2 cellular contexts compared by ENCODE assay signal in the genomic region with DNA sequence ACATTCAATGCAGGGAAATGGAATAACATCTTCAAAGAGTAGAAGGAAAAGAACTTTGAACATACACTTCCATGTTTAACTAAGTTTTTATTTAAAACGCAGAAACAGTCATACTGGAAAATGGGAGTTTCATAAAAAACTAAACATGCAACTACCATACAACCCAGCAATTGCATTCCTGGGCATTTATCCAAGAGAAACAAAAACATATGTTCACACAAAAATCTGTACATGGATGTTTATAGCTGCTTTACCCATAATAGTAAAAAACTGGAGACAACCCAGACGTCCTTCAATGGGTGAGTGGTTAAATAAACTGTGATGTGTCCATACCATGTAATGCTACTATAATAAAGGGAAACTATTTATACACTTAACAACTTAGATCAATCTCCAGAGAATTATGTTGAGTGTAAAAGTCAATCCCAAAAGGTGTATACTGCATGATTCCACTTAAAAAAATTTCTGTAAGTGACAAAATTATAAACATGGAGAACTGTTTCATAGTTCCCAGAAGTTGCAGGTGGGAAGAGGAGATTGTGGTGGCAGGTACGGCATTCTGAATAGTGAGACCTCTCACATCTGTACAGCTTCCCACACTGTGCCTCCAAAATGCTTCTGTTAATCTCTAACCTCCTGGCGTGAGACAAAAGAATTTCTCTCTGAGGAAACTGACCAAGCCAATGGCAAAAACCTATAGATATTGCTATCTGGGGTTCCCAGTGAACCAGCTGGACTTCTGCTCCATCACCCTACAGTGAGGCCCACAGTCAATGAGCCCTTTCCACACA.
TF ChIP-seq lines count a peak whose summit lies in the region.

No MANE protein-coding gene starts in this region.

TF ChIP-seq in A549, 52 proteins besides CTCF, POLR2A, EP300 and RAD21:
- TF ChIP-seq POLR2AphosphoS2 (conservative IDR thresholded peaks at IDR 0.05; ENCODE audit: low read length) (no peak), RARB (CRISPR knock-in tag; IDR thresholded peaks at IDR 0.05) (no peak), FOXS1 (CRISPR knock-in tag; IDR thresholded peaks at IDR 0.05) (no peak), MYC (IDR thresholded peaks at IDR 0.05; ENCODE audit: borderline replicate concordance, low read length) (no peak), CHD4 (IDR thresholded peaks at IDR 0.05; ENCODE audit: borderline replicate concordance) (no peak), MAFK (IDR thresholded peaks at IDR 0.05; ENCODE audit: partially characterized antibody) (no peak), HOXB13 (CRISPR knock-in tag; IDR thresholded peaks at IDR 0.05; ENCODE audit: low read depth) (no peak), BHLHE40 (IDR thresholded peaks at IDR 0.05; ENCODE audit: low read depth, low read length) (no peak), SREBF2 (IDR thresholded peaks at IDR 0.05) (no peak), ZC3H11A (IDR thresholded peaks at IDR 0.05) (no peak), JUNB (IDR thresholded peaks at IDR 0.05) (no peak), ZSCAN20 (CRISPR knock-in tag; IDR thresholded peaks at IDR 0.05) (no peak), FOSL2 (IDR thresholded peaks at IDR 0.05) (no peak), FOSL2 (CRISPR knock-in tag; IDR thresholded peaks at IDR 0.05) (no peak), FOSB (CRISPR knock-in tag; IDR thresholded peaks at IDR 0.05) (no peak), HOXA7 (CRISPR knock-in tag; IDR thresholded peaks at IDR 0.05) (no peak), TFCP2L1 (CRISPR knock-in tag; IDR thresholded peaks at IDR 0.05) (no peak), SMC3 (IDR thresholded peaks at IDR 0.05) (no peak)
- TF ChIP-seq, protein P1, sequence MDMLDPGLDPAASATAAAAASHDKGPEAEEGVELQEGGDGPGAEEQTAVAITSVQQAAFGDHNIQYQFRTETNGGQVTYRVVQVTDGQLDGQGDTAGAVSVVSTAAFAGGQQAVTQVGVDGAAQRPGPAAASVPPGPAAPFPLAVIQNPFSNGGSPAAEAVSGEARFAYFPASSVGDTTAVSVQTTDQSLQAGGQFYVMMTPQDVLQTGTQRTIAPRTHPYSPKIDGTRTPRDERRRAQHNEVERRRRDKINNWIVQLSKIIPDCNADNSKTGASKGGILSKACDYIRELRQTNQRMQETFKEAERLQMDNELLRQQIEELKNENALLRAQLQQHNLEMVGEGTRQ (IDR thresholded peaks at IDR 0.05), result no peak

TF ChIP-seq in K562, 482 proteins besides CTCF, POLR2A, EP300 and RAD21:
- TF ChIP-seq CBFA2T2 (conservative IDR thresholded peaks at IDR 0.05), result peak; percentile 37
- peak; percentile 41; the same call in 1 of the 2 replicates for TF ChIP-seq CBFA2T3 (IDR thresholded peaks at IDR 0.05)
- TF ChIP-seq KLF1 (tag; IDR thresholded peaks at IDR 0.05), result no peak
